ENCODE assay signal across 18 cellular contexts in genomic region chr10:80167471-80167870, GRCh38. TPM values are rescaled to one million over a fixed set of nuclear protein-coding genes. Genes with fewer than 3 reads are reported as not detected.
DNase-seq lines count a peak whose midpoint lies in the region; ATAC-seq and TF ChIP-seq lines count a peak whose summit lies in the region.
"Had no signal": no experiment of that assay in that cellular context is flagged by ENCODE, and none has a peak within 500 bp of the region (broad histone marks: within the 10 kb centered on the region; RNA-seq: fewer than 3 reads in every experiment).

No MANE protein-coding gene starts in this region.

- H3K27ac Mint-ChIP-seq in activated naive CD4-positive, alpha-beta T cell treated with anti-CD3 and anti-CD28 coated beads, Interleukin-2, amount 50 U/mL, for 24 hours, result peak overlapping the region; percentile 12
- H3K27ac Mint-ChIP-seq in nephron, result peak overlapping the region in 2 of 3 experiments; percentile 62 to 78
- H3K27ac Mint-ChIP-seq in mesothelial cell of epicardium, result no peak overlapping the region
- H3K27ac Mint-ChIP-seq: activated T-cell treated with anti-CD3 and anti-CD28 coated beads, Interleukin-2, amount 50 U/mL, for 72 hours had no signal

- no peak for DNase-seq in activated naive CD4-positive, alpha-beta T cell (lab: John Stamatoyannopoulos, UW)
- no peak for DNase-seq in thoracic aorta (ENCODE audit: low spot score)
- DNase-seq in mesothelial cell of epicardium (ENCODE audit: low spot score in 2 of 2, unreplicated experiment in 2 of 2), result no peak
- DNase-seq in NCI-H2227 (lab: John Stamatoyannopoulos, UW; ENCODE audit: unreplicated experiment), result no peak
- DNase-seq: activated CD4-positive, alpha-beta T cell treated with anti-CD3 and anti-CD28 coated beads, Interleukin-2, amount 50 U/mL, for 1 hour; activated T-cell treated with anti-CD3 and anti-CD28 coated beads, Interleukin-2, amount 50 U/mL, for 72 hours; amniotic stem cell; foreskin melanocyte; KG1; NCI-H2081 treated with DMSO at 0.1 percent for 48 hours; PC-9 had no signal

- H3K4me1 Mint-ChIP-seq in activated naive CD4-positive, alpha-beta T cell treated with anti-CD3 and anti-CD28 coated beads, Interleukin-2, amount 50 U/mL, for 24 hours, result peaks cover 9% of the 10 kb centered on the region
- H3K4me1 Mint-ChIP-seq in nephron (peaks cover 39% of the 10 kb centered on the region), mesothelial cell of epicardium (no peaks in the 10 kb centered on the region)

- H3K4me3 ChIP-seq in thoracic aorta, result no peak overlapping the region
- H3K4me3 ChIP-seq: HAP-1, left lung, PC-9 had no signal

- H3K27me3 ChIP-seq in thoracic aorta (replicated peaks; ENCODE audit: insufficient read depth), result no peaks in the 10 kb centered on the region
- H3K27me3 ChIP-seq: left lung had no signal

- no peaks in the 10 kb centered on the region for H3K9me3 ChIP-seq in thoracic aorta
- H3K9me3 ChIP-seq: HAP-1, left lung had no signal

- peak overlapping the region; percentile 71 for H3K27ac ChIP-seq in cingulate gyrus (ENCODE audit: low read depth, low read length)
- peak overlapping the region; percentile 68 to 74 for H3K27ac ChIP-seq in thoracic aorta
- H3K27ac ChIP-seq: left lung, PC-9 had no signal

- TF ChIP-seq CTCF in nephron (IDR thresholded peaks at IDR 0.05; ENCODE audit: unreplicated experiment in 3 of 3) (no peak), thoracic aorta (IDR thresholded peaks at IDR 0.05) (no peak), mesothelial cell of epicardium (IDR thresholded peaks at IDR 0.05; ENCODE audit: unreplicated experiment) (no peak)

- H3K9me3 Mint-ChIP-seq in activated naive CD4-positive, alpha-beta T cell treated with anti-CD3 and anti-CD28 coated beads, Interleukin-2, amount 50 U/mL, for 24 hours, result no peaks in the 10 kb centered on the region
- H3K9me3 Mint-ChIP-seq in nephron (no peaks in the 10 kb centered on the region), mesothelial cell of epicardium (no peaks in the 10 kb centered on the region)
- H3K9me3 Mint-ChIP-seq: activated T-cell treated with anti-CD3 and anti-CD28 coated beads, Interleukin-2, amount 50 U/mL, for 72 hours had no signal

- H3K36me3 Mint-ChIP-seq in activated naive CD4-positive, alpha-beta T cell treated with anti-CD3 and anti-CD28 coated beads, Interleukin-2, amount 50 U/mL, for 24 hours, result peaks cover 5% of the 10 kb centered on the region
- peaks cover 17% of the 10 kb centered on the region for H3K36me3 Mint-ChIP-seq in nephron (ENCODE audit: low read depth)
- H3K36me3 Mint-ChIP-seq in mesothelial cell of epicardium, result peaks cover 23% of the 10 kb centered on the region

- H3K4me1 ChIP-seq in thoracic aorta (ENCODE audit: control insufficient read depth in 1 of 2, low read depth in 2 of 2), result peaks cover 31 to 76% of the 10 kb centered on the region in 2 donors
- H3K4me1 ChIP-seq: HAP-1 had no signal

- H3K36me3 ChIP-seq in thoracic aorta, result peaks cover 24% of the 10 kb centered on the region

- no peak overlapping the region for H3K4me3 Mint-ChIP-seq in activated naive CD4-positive, alpha-beta T cell treated with anti-CD3 and anti-CD28 coated beads, Interleukin-2, amount 50 U/mL, for 24 hours
- H3K4me3 Mint-ChIP-seq in nephron (peak overlapping the region in 1 of 3 experiments; percentile 56), mesothelial cell of epicardium (no peak overlapping the region)
- H3K4me3 Mint-ChIP-seq: activated T-cell treated with anti-CD3 and anti-CD28 coated beads, Interleukin-2, amount 50 U/mL, for 72 hours had no signal

- ATAC-seq in thoracic aorta (ENCODE audit: insufficient number of reproducible peaks, low FRiP score, low read depth) (no peak), GM18520 (IDR thresholded peaks at IDR 0.05; ENCODE audit: unreplicated experiment) (no peak)
- ATAC-seq: activated T-cell treated with anti-CD3 and anti-CD28 coated beads, Interleukin-2, amount 50 U/mL, for 72 hours; left lung had no signal

- H3K27me3 Mint-ChIP-seq in activated naive CD4-positive, alpha-beta T cell treated with anti-CD3 and anti-CD28 coated beads, Interleukin-2, amount 50 U/mL, for 24 hours, result no peaks in the 10 kb centered on the region
- H3K27me3 Mint-ChIP-seq in nephron (ENCODE audit: low read depth) (no peaks in the 10 kb centered on the region), mesothelial cell of epicardium (ENCODE audit: low read depth) (no peaks in the 10 kb centered on the region)

RNA-seq across cellular contexts. Expression of gene PLAC9, which starts 34.9 kb away (rescaled TPM):
- total RNA-seq in thoracic aorta (100 to 1,000 TPM in 1 of 2 donors, 10 to 100 TPM in 1; 42.7 to 123 TPM), mesothelial cell of epicardium (24.0 to 30.3 TPM (median 25.1 TPM) in 3 replicates)
- total RNA-seq: activated T-cell treated with anti-CD3 and anti-CD28 coated beads, Interleukin-2, amount 50 U/mL, for 72 hours; Daoy; PC-9 had no signal

RNA-seq across cellular contexts. Expression of gene ANXA11, which starts 37.9 kb away (rescaled TPM):
- total RNA-seq in thoracic aorta, result 100 to 1,000 TPM; 130 to 198 TPM
- 215 to 238 TPM (median 226 TPM) in 3 replicates for total RNA-seq in mesothelial cell of epicardium
